Comparison of ENCODE assay signal across 7 cellular contexts in genomic region chr3:122942937-122943827, GRCh38.
DNase-seq lines count a peak whose midpoint lies in the region; ATAC-seq and TF ChIP-seq lines count a peak whose summit lies in the region.

No MANE protein-coding gene starts in this region.

- peak; percentile 16 to 79 (median 71) for TF ChIP-seq CTCF in Peyer's patch (IDR thresholded peaks at IDR 0.05)

- H3K4me3 ChIP-seq in Peyer's patch = no peak overlapping the region

- no peak for ATAC-seq in HG03097 (IDR thresholded peaks at IDR 0.05; ENCODE audit: low FRiP score, unreplicated experiment)

- H3K27me3 ChIP-seq in Peyer's patch = no peaks in the 10 kb centered on the region

- peak; percentile 67 for DNase-seq in EH (ENCODE audit: low read depth)
- DNase-seq in HK-2 (ENCODE audit: unreplicated experiment) = peak; percentile 87
- peak; percentile 31 to 71 (median 70) for DNase-seq in Peyer's patch
- DNase-seq in T47D (ENCODE audit: low read depth in 1 of 2, low spot score in 1 of 2) = peak; percentile 73 to 79
- peak; percentile 38 for DNase-seq in iris pigment epithelial cell (ENCODE audit: low read depth)
- peak; percentile 11 to 39 for DNase-seq in stimulated activated CD4-positive, alpha-beta T cell treated with anti-CD3 and anti-CD28 coated beads, Interleukin-15, amount 100 ng/mL, for 48 hours (ENCODE audit: low read depth in 2 of 2)

- H3K9me3 ChIP-seq in Peyer's patch = no peaks in the 10 kb centered on the region

- in situ Hi-C loops in T47D (cut with HindIII; ENCODE audit: low pct_unique_long_range_greater_than_20kb, low sequenced_read_pairs) = no loop called here

- H3K4me1 ChIP-seq in Peyer's patch = peaks cover 0 to 9% (median 0%) of the 10 kb centered on the region in 4 donors

- no peak for TF ChIP-seq POLR2A in Peyer's patch (IDR thresholded peaks at IDR 0.05)

- H3K27ac ChIP-seq in Peyer's patch = no peak overlapping the region

- no peaks in the 10 kb centered on the region for H3K36me3 ChIP-seq in Peyer's patch

Comparison
In these comparisons a context has a peak if more than half of its experiments do, and no peak if none do; other contexts are left out.
1. DNase-seq: peak in every context shown above with its lines; median percentile 87 in HK-2; 76 in T47D; 70 in Peyer's patch; 67 in EH; 38 in iris pigment epithelial cell; 25 in stimulated activated CD4-positive, alpha-beta T cell treated with anti-CD3 and anti-CD28 coated beads, Interleukin-15, amount 100 ng/mL, for 48 hours.